ENCODE assay signal across 8 cellular contexts in genomic region chr1:160030657-160031367, GRCh38. TPM values are rescaled to one million over a fixed set of nuclear protein-coding genes. Genes with fewer than 3 reads are reported as not detected.
DNase-seq lines count a peak whose midpoint lies in the region; ATAC-seq and TF ChIP-seq lines count a peak whose summit lies in the region.

No MANE protein-coding gene starts in this region.

- H3K27ac Mint-ChIP-seq in activated CD4-positive, alpha-beta T cell treated with anti-CD3 and anti-CD28 coated beads, Interleukin-2, amount 10 ng/mL, durations not matched to agents 24 days and 14 days = peak overlapping the region; percentile 81
- peak overlapping the region; percentile 96 for H3K27ac Mint-ChIP-seq in progenitor cell of endocrine pancreas

- intact Hi-C loops in activated CD4-positive, alpha-beta T cell treated with anti-CD3 and anti-CD28 coated beads, Interleukin-2, amount 10 ng/mL, durations not matched to agents 24 days and 14 days (cut with micrococcal nuclease) = loop anchor here (1.0 to 5.0 kb wide), 5 partner anchors 51 to 251 kb away; partner anchors contain the start of genes DUSP23, IGSF8, KCNJ9 and PEA15

- peaks cover 15% of the 10 kb centered on the region for H3K27me3 Mint-ChIP-seq in activated CD4-positive, alpha-beta T cell treated with anti-CD3 and anti-CD28 coated beads, Interleukin-2, amount 10 ng/mL, durations not matched to agents 24 days and 14 days
- H3K27me3 Mint-ChIP-seq in progenitor cell of endocrine pancreas = peaks cover 17% of the 10 kb centered on the region

- H3K4me3 ChIP-seq in WI38 (ENCODE audit: low read depth, low read length) = peak overlapping the region; percentile 89

- DNase-seq in activated CD4-positive, alpha-beta T cell treated with anti-CD3 and anti-CD28 coated beads, Interleukin-2, amount 10 ng/mL, durations not matched to agents 24 days and 14 days = no peak
- no peak for DNase-seq in activated CD4-positive, alpha-beta T cell treated with anti-CD3 and anti-CD28 coated beads, Interleukin-2, amount 50 U/mL, for 4 hours
- DNase-seq in germinal center (ENCODE audit: low spot score) = peak; percentile 27
- no peak for DNase-seq in progenitor cell of endocrine pancreas (ENCODE audit: low spot score, unreplicated experiment)
- DNase-seq in GOT3 (lab: John Stamatoyannopoulos, UW) = no peak

- H3K36me3 Mint-ChIP-seq in activated CD4-positive, alpha-beta T cell treated with anti-CD3 and anti-CD28 coated beads, Interleukin-2, amount 10 ng/mL, durations not matched to agents 24 days and 14 days (ENCODE audit: low read depth) = peaks cover 8% of the 10 kb centered on the region
- H3K36me3 Mint-ChIP-seq in progenitor cell of endocrine pancreas (ENCODE audit: insufficient read depth) = no peaks in the 10 kb centered on the region

- TF ChIP-seq CTCF in WI38 (IDR thresholded peaks at IDR 0.05; ENCODE audit: low read depth, low read length) (no peak), progenitor cell of endocrine pancreas (IDR thresholded peaks at IDR 0.05; ENCODE audit: unreplicated experiment) (no peak)

- ATAC-seq in HG02981 (IDR thresholded peaks at IDR 0.05; ENCODE audit: unreplicated experiment) (peak; percentile 22), HG02970 (IDR thresholded peaks at IDR 0.05; ENCODE audit: low FRiP score, unreplicated experiment) (no peak)

- no peaks in the 10 kb centered on the region for H3K9me3 Mint-ChIP-seq in activated CD4-positive, alpha-beta T cell treated with anti-CD3 and anti-CD28 coated beads, Interleukin-2, amount 10 ng/mL, durations not matched to agents 24 days and 14 days
- no peaks in the 10 kb centered on the region for H3K9me3 Mint-ChIP-seq in progenitor cell of endocrine pancreas (ENCODE audit: low read depth)

- peak overlapping the region; percentile 92 for H3K4me3 Mint-ChIP-seq in activated CD4-positive, alpha-beta T cell treated with anti-CD3 and anti-CD28 coated beads, Interleukin-2, amount 10 ng/mL, durations not matched to agents 24 days and 14 days
- H3K4me3 Mint-ChIP-seq in progenitor cell of endocrine pancreas (ENCODE audit: low read depth) = peak overlapping the region; percentile 89

- peaks cover 32% of the 10 kb centered on the region for H3K4me1 Mint-ChIP-seq in activated CD4-positive, alpha-beta T cell treated with anti-CD3 and anti-CD28 coated beads, Interleukin-2, amount 10 ng/mL, durations not matched to agents 24 days and 14 days
- peaks cover 14% of the 10 kb centered on the region for H3K4me1 Mint-ChIP-seq in progenitor cell of endocrine pancreas (ENCODE audit: low read depth)

RNA-seq across cellular contexts. Expression of gene PIGM, which starts 1.0 kb away (rescaled TPM):
- 5.5 and 5.8 TPM in 2 replicates for total RNA-seq in activated CD4-positive, alpha-beta T cell treated with anti-CD3 and anti-CD28 coated beads, Interleukin-2, amount 10 ng/mL, durations not matched to agents 24 days and 14 days
- 11.4 and 12.2 TPM in 2 replicates for total RNA-seq in progenitor cell of endocrine pancreas

RNA-seq across cellular contexts. Expression of gene KCNJ10, which starts 39.1 kb away (rescaled TPM):
- total RNA-seq in activated CD4-positive, alpha-beta T cell treated with anti-CD3 and anti-CD28 coated beads, Interleukin-2, amount 10 ng/mL, durations not matched to agents 24 days and 14 days = not detected in 2 replicates
- 0.09 and 0.12 TPM in 2 replicates for total RNA-seq in progenitor cell of endocrine pancreas

RNA-seq across cellular contexts. Expression of gene KCNJ9, which starts 50.5 kb away (rescaled TPM):
- not detected in 2 replicates for total RNA-seq in activated CD4-positive, alpha-beta T cell treated with anti-CD3 and anti-CD28 coated beads, Interleukin-2, amount 10 ng/mL, durations not matched to agents 24 days and 14 days
- not detected in 2 replicates for total RNA-seq in progenitor cell of endocrine pancreas
